In the genomic region with DNA sequence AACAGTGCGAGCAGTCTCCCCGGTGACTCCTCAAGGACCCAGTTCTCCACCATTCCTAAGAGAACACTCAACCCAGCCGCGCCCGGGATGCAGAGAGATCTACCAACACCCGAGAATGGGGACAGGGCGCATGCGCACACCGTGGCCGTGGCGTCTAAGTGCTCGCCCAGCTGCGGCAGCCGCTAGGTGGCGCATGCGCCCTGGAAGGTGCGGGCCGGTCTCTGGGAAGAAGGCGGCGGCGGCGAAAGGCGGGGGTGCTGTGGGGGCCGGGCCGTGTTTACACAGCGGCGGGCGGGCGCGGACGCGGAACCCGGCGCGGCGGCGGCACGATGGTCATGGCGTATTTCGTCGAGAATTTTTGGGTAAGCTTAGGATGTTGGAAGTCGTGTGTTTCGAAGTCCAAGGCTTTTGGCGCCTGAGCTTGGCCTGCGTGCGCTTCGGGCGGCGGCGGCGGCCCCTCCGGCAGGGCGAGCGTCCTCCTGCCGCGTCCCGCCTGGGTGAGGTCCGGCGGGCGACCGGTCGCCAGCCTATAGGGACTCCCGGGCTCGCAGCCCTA, we compare ENCODE assay signal across 8 cellular contexts. TPM values are rescaled to one million over a fixed set of nuclear protein-coding genes. Genes with fewer than 3 reads are reported as not detected.
DNase-seq lines count a peak whose midpoint lies in the region; ATAC-seq and TF ChIP-seq lines count a peak whose summit lies in the region.

A gene with protein sequence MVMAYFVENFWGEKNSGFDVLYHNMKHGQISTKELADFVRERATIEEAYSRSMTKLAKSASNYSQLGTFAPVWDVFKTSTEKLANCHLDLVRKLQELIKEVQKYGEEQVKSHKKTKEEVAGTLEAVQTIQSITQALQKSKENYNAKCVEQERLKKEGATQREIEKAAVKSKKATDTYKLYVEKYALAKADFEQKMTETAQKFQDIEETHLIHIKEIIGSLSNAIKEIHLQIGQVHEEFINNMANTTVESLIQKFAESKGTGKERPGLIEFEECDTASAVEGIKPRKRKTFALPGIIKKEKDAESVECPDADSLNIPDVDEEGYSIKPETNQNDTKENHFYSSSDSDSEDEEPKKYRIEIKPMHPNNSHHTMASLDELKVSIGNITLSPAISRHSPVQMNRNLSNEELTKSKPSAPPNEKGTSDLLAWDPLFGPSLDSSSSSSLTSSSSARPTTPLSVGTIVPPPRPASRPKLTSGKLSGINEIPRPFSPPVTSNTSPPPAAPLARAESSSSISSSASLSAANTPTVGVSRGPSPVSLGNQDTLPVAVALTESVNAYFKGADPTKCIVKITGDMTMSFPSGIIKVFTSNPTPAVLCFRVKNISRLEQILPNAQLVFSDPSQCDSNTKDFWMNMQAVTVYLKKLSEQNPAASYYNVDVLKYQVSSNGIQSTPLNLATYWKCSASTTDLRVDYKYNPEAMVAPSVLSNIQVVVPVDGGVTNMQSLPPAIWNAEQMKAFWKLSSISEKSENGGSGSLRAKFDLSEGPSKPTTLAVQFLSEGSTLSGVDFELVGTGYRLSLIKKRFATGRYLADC (plus strand): TSS at position 274 of the 556 bp plus-strand sequence. CDS start 56 bp downstream, at position 330.

- in situ Hi-C loops in transverse colon (cut with MboI; ENCODE audit: low pct_ligation_motif_present in 1 of 4, low pct_unique_long_range_greater_than_20kb in 1 of 4, low sequenced_read_pairs in 3 of 4), result loop anchor here in 1 of 4 donors (10.0 kb wide), 1 partner anchor 249 kb away; no protein-coding TSS in a partner anchor

- H3K4me3 ChIP-seq in GM12875 (ENCODE audit: low read depth, low read length) (peak within 1 kb of the TSS; percentile 59), adrenal gland (peak within 1 kb of the TSS; percentile 18 to 94 (median 64)), heart left ventricle (peak within 1 kb of the TSS; percentile 67 to 89 (median 83)), transverse colon (peak within 1 kb of the TSS; percentile 82 to 93 (median 90))

- H3K4me1 ChIP-seq in adrenal gland (replicated peaks in 1 of 2), result peaks cover 12 to 23% of the 10 kb centered on the region in 2 donors
- H3K4me1 ChIP-seq in heart left ventricle, result peaks cover 0 to 63% (median 25%) of the 10 kb centered on the region in 12 donors
- H3K4me1 ChIP-seq in transverse colon, result peaks cover 4 to 54% (median 24%) of the 10 kb centered on the region in 4 donors

- TF ChIP-seq CTCF in GM12875 (IDR thresholded peaks at IDR 0.05; ENCODE audit: borderline replicate concordance, insufficient read depth, low read depth, low read length), result peak; percentile 86
- TF ChIP-seq CTCF in adrenal gland (IDR thresholded peaks at IDR 0.05), result peak; percentile 69 to 98 (median 84)
- peak; percentile 77 to 95 (median 88) for TF ChIP-seq CTCF in heart left ventricle (IDR thresholded peaks at IDR 0.05)
- peak; percentile 86 to 98 (median 91) for TF ChIP-seq CTCF in transverse colon (IDR thresholded peaks at IDR 0.05)

- no peak for TF ChIP-seq EP300 in transverse colon (IDR thresholded peaks at IDR 0.05; ENCODE audit: low read depth)

- intact Hi-C loops in adrenal gland (cut with DNase I) (no loop called here), heart left ventricle (cut with DNase I) (loop anchor here in 2 of 10 donors (2.0 kb wide), 2 partner anchors 17 to 139 kb away; a partner anchor contains a TSS), transverse colon (cut with DNase I; ENCODE audit: low total_unique reads) (no loop called here)

- ATAC-seq in HG02798 (IDR thresholded peaks at IDR 0.05; ENCODE audit: poor library complexity, unreplicated experiment) (peak; percentile 95), heart left ventricle (peak; percentile 93 to 97 (median 96))

- H3K27ac ChIP-seq in adrenal gland (peak within 1 kb of the TSS; percentile 93 to 99 (median 97)), heart left ventricle (peak within 1 kb of the TSS; percentile 90 to 99 (median 96)), transverse colon (peak within 1 kb of the TSS; percentile 96 to 97 (median 97))

- DNase-seq in NCI-H1436 (lab: John Stamatoyannopoulos, UW) (peak; percentile 95), SW480 (ENCODE audit: low spot score) (peak; percentile 90), adrenal gland (peak; percentile 98 to 99 (median 98)), heart left ventricle (peak; percentile 98 to 100 (median 99)), pons (ENCODE audit: low spot score) (peak; percentile 97), transverse colon (peak; percentile 99)

- H3K36me3 ChIP-seq in adrenal gland (replicated peaks in 1 of 2) (no peaks in the 10 kb centered on the region), heart left ventricle (no peaks in the 10 kb centered on the region), transverse colon (no peaks in the 10 kb centered on the region)

- TF ChIP-seq POLR2A in adrenal gland (IDR thresholded peaks at IDR 0.05), result peak in 1 of 2 donors; percentile 84
- peak in 1 of 2 donors; percentile 71 for TF ChIP-seq POLR2A in heart left ventricle (IDR thresholded peaks at IDR 0.05)
- TF ChIP-seq POLR2A in transverse colon (IDR thresholded peaks at IDR 0.05), result peak; percentile 87

- no peaks in the 10 kb centered on the region for H3K27me3 ChIP-seq in adrenal gland
- no peaks in the 10 kb centered on the region for H3K27me3 ChIP-seq in heart left ventricle
- no peaks in the 10 kb centered on the region for H3K27me3 ChIP-seq in transverse colon

- 0 to 2% (median 1%) methylated on average over 23 to 64 of the region's 64 CpGs; no CpG with 5 or more reads in 1 of the 4 donors for WGBS in adrenal gland, 4 donors
- WGBS in heart left ventricle, 4 donors, result 0 to 1% (median 0%) methylated on average over 47 to 64 of the region's 64 CpGs
- WGBS in transverse colon (ENCODE audit: low coverage in 1 of 2), 2 donors, result 0 to 1% methylated on average over 3 to 38 of the region's 64 CpGs

- H3K9me3 ChIP-seq in adrenal gland (replicated peaks in 1 of 3) (no peaks in the 10 kb centered on the region), heart left ventricle (no peaks in the 10 kb centered on the region), transverse colon (no peaks in the 10 kb centered on the region)

RNA-seq across cellular contexts. Expression of the gene that starts here (rescaled TPM):
- total RNA-seq in adrenal gland (10 to 100 TPM; 17.2 to 32.7 (median 24.7) TPM), heart left ventricle (10 to 100 TPM; 10.9 to 35.3 (median 19.3) TPM), transverse colon (10 to 100 TPM; 25.8 to 45.4 (median 29.2) TPM)
- polyA plus RNA-seq in adrenal gland (10 to 100 TPM in 1 of 3 donors, 1 to 10 TPM in 2; 5.1 to 10.7 (median 9.5) TPM), heart left ventricle (1 to 10 TPM; 7.0 to 7.3 TPM)

Comparison
In these comparisons a context has a peak if more than half of its experiments do, and no peak if none do; other contexts are left out.
1. Peak in every context shown above with its lines: DNase-seq, ATAC-seq, H3K4me3 ChIP-seq and H3K27ac ChIP-seq.